ENCODE assay signal across 15 cellular contexts in genomic region chr4:77711469-77711868, GRCh38.
"Had no signal": no experiment of that assay in that cellular context is flagged by ENCODE, and none has a peak within 500 bp of the region (broad histone marks: within the 10 kb centered on the region; RNA-seq: fewer than 3 reads in every experiment).

No MANE protein-coding gene starts in this region.

- H3K4me3 ChIP-seq: lung, prostate gland, right lobe of liver, transverse colon had no signal

- H3K27me3 Mint-ChIP-seq: activated CD4-positive, alpha-beta T cell treated with anti-CD3 and anti-CD28 coated beads, Interleukin-2, amount 10 ng/mL, durations not matched to agents 7 days and 5 days; activated T-helper 17 cell treated with anti-CD3 and anti-CD28 coated beads, Interleukin-2, amount 50 U/mL, for 72 hours; stimulated activated memory B cell treated with anti-CD40 and anti-IgM and Interleukin-4, amounts not matched to agents 10 μg/mL and 1 μg/mL and 100 μg/mL, for 72 hours had no signal

- H3K4me1 Mint-ChIP-seq: stimulated activated memory B cell treated with anti-CD40 and anti-IgM and Interleukin-4, amounts not matched to agents 10 μg/mL and 1 μg/mL and 100 μg/mL, for 72 hours had no signal

- H3K27ac ChIP-seq: prostate gland, right lobe of liver, transverse colon had no signal

- H3K4me3 Mint-ChIP-seq: activated CD4-positive, alpha-beta T cell treated with anti-CD3 and anti-CD28 coated beads, Interleukin-2, amount 10 ng/mL, durations not matched to agents 7 days and 5 days; activated T-helper 17 cell treated with anti-CD3 and anti-CD28 coated beads, Interleukin-2, amount 50 U/mL, for 72 hours; nephron progenitor cell; stimulated activated memory B cell treated with anti-CD40 and anti-IgM and Interleukin-4, amounts not matched to agents 10 μg/mL and 1 μg/mL and 100 μg/mL, for 72 hours had no signal

- H3K4me1 ChIP-seq: prostate gland, transverse colon had no signal

- H3K27ac Mint-ChIP-seq: nephron progenitor cell; stimulated activated memory B cell treated with anti-CD40 and anti-IgM and Interleukin-4, amounts not matched to agents 10 μg/mL and 1 μg/mL and 100 μg/mL, for 72 hours had no signal

- DNase-seq: activated CD4-positive, alpha-beta T cell treated with anti-CD3 and anti-CD28 coated beads, Interleukin-2, amount 10 ng/mL, durations not matched to agents 7 days and 5 days; activated CD4-positive, CD25-positive, alpha-beta regulatory T cell; activated CD8-positive, alpha-beta memory T cell treated with anti-CD3 and anti-CD28 coated beads for 24 hours; activated naive CD4-positive, alpha-beta T cell treated with anti-CD3 and anti-CD28 coated beads, Interleukin-2, amount 50 U/mL, for 16 hours; anterior cingulate cortex; glutamatergic neuron; nephron progenitor cell; right lobe of liver; substantia nigra; transverse colon had no signal

- H3K9me3 ChIP-seq: prostate gland, right lobe of liver, transverse colon had no signal

- H3K36me3 ChIP-seq: prostate gland, right lobe of liver, transverse colon had no signal

- ATAC-seq: activated T-helper 17 cell treated with anti-CD3 and anti-CD28 coated beads, Interleukin-2, amount 50 U/mL, for 72 hours; esophagus mucosa; right lobe of liver; stimulated activated memory B cell treated with anti-CD40 and anti-IgM and Interleukin-4, amounts not matched to agents 10 μg/mL and 1 μg/mL and 100 μg/mL, for 72 hours had no signal

- H3K27me3 ChIP-seq: right lobe of liver, transverse colon had no signal

- H3K9me3 Mint-ChIP-seq: activated CD4-positive, alpha-beta T cell treated with anti-CD3 and anti-CD28 coated beads, Interleukin-2, amount 10 ng/mL, durations not matched to agents 7 days and 5 days; activated T-helper 17 cell treated with anti-CD3 and anti-CD28 coated beads, Interleukin-2, amount 50 U/mL, for 72 hours; nephron progenitor cell; stimulated activated memory B cell treated with anti-CD40 and anti-IgM and Interleukin-4, amounts not matched to agents 10 μg/mL and 1 μg/mL and 100 μg/mL, for 72 hours had no signal
